8 cellular contexts compared by ENCODE assay signal in the genomic region with DNA sequence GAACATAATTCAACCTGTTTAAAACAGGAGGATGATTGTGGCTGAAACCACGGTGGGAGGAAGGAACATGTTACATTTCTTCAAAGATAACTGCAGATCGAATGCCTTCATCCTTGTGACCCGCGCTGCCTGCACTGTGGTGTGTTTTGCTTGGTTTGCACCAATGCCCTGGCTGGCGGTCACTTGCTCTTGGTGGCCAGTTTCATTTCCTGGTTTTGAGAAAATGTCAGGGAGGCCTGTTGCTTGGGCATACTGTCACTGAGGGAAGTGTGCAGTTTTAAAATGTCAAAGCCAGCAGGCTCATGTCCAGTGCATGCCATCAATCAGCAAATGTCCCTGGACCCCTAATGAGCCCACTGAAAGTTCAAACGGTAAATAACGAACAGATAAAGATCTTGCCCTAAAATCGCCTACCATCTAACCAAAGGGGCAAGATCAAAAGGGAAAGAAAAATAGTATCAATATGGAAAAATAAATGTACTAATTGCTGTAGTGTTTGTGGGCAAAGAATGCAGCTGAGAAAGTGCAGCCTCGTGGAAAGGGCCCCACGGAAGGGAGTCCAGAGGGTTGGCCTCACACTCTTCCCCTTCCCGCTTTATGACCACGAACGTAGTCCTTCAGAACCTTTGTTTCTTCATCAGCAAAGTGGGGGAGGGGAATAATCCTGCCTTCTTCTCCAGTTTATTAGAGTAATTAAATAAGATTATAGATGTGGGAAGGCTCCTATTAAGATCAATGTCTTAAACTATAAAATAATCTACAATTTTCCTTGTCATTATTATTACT. TPM values are rescaled to one million over a fixed set of nuclear protein-coding genes. Genes with fewer than 3 reads are reported as not detected.
A peak's percentile ranks its signal among the peaks of the same experiment; 100 is the strongest.
DNase-seq lines count a peak whose midpoint lies in the region; ATAC-seq and TF ChIP-seq lines count a peak whose summit lies in the region.

No MANE protein-coding gene starts in this region.

- H3K4me3 ChIP-seq in Panc1 (ENCODE audit: low read depth in 2 of 2, low read length in 2 of 2) (no peak overlapping the region), foreskin fibroblast (ENCODE audit: low read depth in 1 of 2, low read length in 2 of 2) (no peak overlapping the region)

- H3K4me1 Mint-ChIP-seq in memory B cell, result peaks cover 77% of the 10 kb centered on the region

- H3K27ac ChIP-seq in Panc1 (ENCODE audit: low read length), result no peak overlapping the region

- POLR2A ChIA-PET in Panc1 (lab: Charles Lee), result no interaction called here

- H3K9me3 ChIP-seq in Panc1 (ENCODE audit: control insufficient read depth, insufficient read depth, low read depth, low read length), result no peaks in the 10 kb centered on the region

- no peaks in the 10 kb centered on the region for H3K9me3 Mint-ChIP-seq in memory B cell

- ATAC-seq in GM18502 (IDR thresholded peaks at IDR 0.05; ENCODE audit: poor library complexity, unreplicated experiment), result peak; percentile 22
- ATAC-seq in HG02759 (IDR thresholded peaks at IDR 0.05; ENCODE audit: unreplicated experiment), result peak; percentile 30
- peak; percentile 33; the same call in 1 of the 2 replicates for ATAC-seq in Panc1
- peak; percentile 36 for ATAC-seq in memory B cell (ENCODE audit: low read depth)

- no peaks in the 10 kb centered on the region for H3K36me3 ChIP-seq in Panc1 (ENCODE audit: control insufficient read depth, insufficient read depth, low read length)

- no TSS peak for BruUV-seq in Panc1 (replicated peaks; lab: Mats Ljungman, UMichigan)

- intact Hi-C loops in Panc1 (cut with micrococcal nuclease; ENCODE audit: unreplicated experiment), result no loop called here

- in situ Hi-C loops in Panc1 (cut with HindIII; ENCODE audit: low pct_unique_long_range_greater_than_20kb, low sequenced_read_pairs), result no loop called here

- CTCF ChIA-PET in Panc1 (lab: Charles Lee), result no interaction called here

- DNase-seq in Panc1 (ENCODE audit: low read depth, low spot score), result no peak
- peak in 1 of 2 donors; percentile 41 for DNase-seq in memory B cell (ENCODE audit: low spot score in 2 of 2)
- no peak for DNase-seq in NCI-H146 treated with DMSO at 0.1 percent for 48 hours (lab: John Stamatoyannopoulos, UW; ENCODE audit: unreplicated experiment)
- DNase-seq in foreskin fibroblast, result no peak
- no peak for DNase-seq in COR-L47 (lab: John Stamatoyannopoulos, UW)
- no peak for DNase-seq in NCI-H1092 (lab: John Stamatoyannopoulos, UW)

- TF ChIP-seq CTCF in Panc1 (IDR thresholded peaks at IDR 0.05) (no peak), foreskin fibroblast (IDR thresholded peaks at IDR 0.05; ENCODE audit: low read depth, low read length) (no peak)

- H3K27me3 ChIP-seq in Panc1 (ENCODE audit: control insufficient read depth, insufficient read depth, low read length), result no peaks in the 10 kb centered on the region; the same call in 1 of the 2 replicates

- H3K4me1 ChIP-seq in Panc1 (ENCODE audit: control insufficient read depth, insufficient read depth, low read length), result no peaks in the 10 kb centered on the region

- peak overlapping the region; percentile 90 for H3K27ac Mint-ChIP-seq in memory B cell

- H3K4me3 Mint-ChIP-seq in memory B cell, result peak overlapping the region; percentile 78

- no peaks in the 10 kb centered on the region for H3K27me3 Mint-ChIP-seq in memory B cell

- peaks cover 16% of the 10 kb centered on the region for H3K36me3 Mint-ChIP-seq in memory B cell

RNA-seq across cellular contexts. Expression of gene FLI1, which starts 40.8 kb away (rescaled TPM):
- 1.5 TPM for total RNA-seq in Panc1 (2021; ENCODE audit: unreplicated experiment)
- 1.6 TPM for polyA plus RNA-seq in Panc1 (2012; ENCODE audit: insufficient read length)
